In the genomic region with DNA sequence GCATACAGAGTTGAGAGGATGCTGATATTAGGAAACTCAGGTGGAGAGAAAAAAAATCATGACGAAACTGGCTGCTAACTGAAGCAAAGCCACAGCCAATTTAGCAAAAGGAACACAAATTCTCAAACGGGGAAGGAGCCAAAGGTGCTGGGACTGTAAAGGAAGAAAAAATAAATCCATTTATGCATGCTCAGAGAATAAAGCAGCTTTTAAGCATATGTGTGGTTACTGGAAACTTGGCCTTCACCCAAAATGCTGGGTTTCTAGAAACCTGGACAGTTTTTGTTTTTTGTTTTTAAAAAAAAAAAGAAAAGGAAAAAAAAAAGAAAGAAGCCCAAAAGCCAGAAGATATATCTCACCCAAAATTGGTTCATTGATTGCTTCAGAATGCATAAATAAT, we compare ENCODE assay signal across 21 cellular contexts. TPM values are rescaled to one million over a fixed set of nuclear protein-coding genes. Genes with fewer than 3 reads are reported as not detected.
DNase-seq lines count a peak whose midpoint lies in the region; ATAC-seq and TF ChIP-seq lines count a peak whose summit lies in the region.
"Had no signal": no experiment of that assay in that cellular context is flagged by ENCODE, and none has a peak within 500 bp of the region (broad histone marks: within the 10 kb centered on the region; RNA-seq: fewer than 3 reads in every experiment).

No MANE protein-coding gene starts in this region.

- no peak overlapping the region for H3K4me3 ChIP-seq in BLaER1
- no peak overlapping the region for H3K4me3 ChIP-seq in Jurkat, Clone E6-1 (ENCODE audit: low read length)
- H3K4me3 ChIP-seq: body of pancreas had no signal

- 0 out of 2 replicates have a peak overlapping the region, but pooled peaks have one; percentile 11 for H3K4me2 ChIP-seq in BLaER1

- no peaks in the 10 kb centered on the region for H3K27me3 Mint-ChIP-seq in activated T-helper 17 cell treated with anti-CD3 and anti-CD28 coated beads, Interleukin-2, amount 50 U/mL, for 72 hours
- H3K27me3 Mint-ChIP-seq in mesothelial cell of epicardium (ENCODE audit: low read depth), result no peaks in the 10 kb centered on the region
- H3K27me3 Mint-ChIP-seq in immature natural killer cell (ENCODE audit: low read depth in 3 of 3), result peaks cover 6 to 9% (median 6%) of the 10 kb centered on the region in 3 donors
- H3K27me3 Mint-ChIP-seq: IgD-negative memory B cell had no signal

- peak; percentile 43 for DNase-seq in Jurkat, Clone E6-1 (ENCODE audit: low read depth, low spot score)
- DNase-seq in mesothelial cell of epicardium (ENCODE audit: low spot score in 2 of 2, unreplicated experiment in 2 of 2), result no peak
- DNase-seq in T1000 (lab: John Stamatoyannopoulos, UW), result no peak
- DNase-seq in immature natural killer cell, result no peak
- no peak for DNase-seq in activated effector memory CD4-positive, alpha-beta T cell treated with Interleukin-2 at 50 U/mL for 16 hours
- DNase-seq: activated CD4-positive, alpha-beta T cell treated with anti-CD3 and anti-CD28 coated beads, Interleukin-2, amount 50 U/mL, for 48 hours; activated CD4-positive, CD25-positive, alpha-beta regulatory T cell; body of pancreas; DMS 273 treated with DMSO at 0.1 percent for 48 hours; effector CD4-positive, alpha-beta T cell; NCI-H1417; NCI-H526; right cardiac atrium; stimulated activated CD4-positive, alpha-beta T cell treated with anti-CD3 and anti-CD28 coated beads, Interleukin-4, amount 100 ng/mL, for 1 hour; T-helper 9 cell had no signal

- no peaks in the 10 kb centered on the region for H3K36me3 ChIP-seq in BLaER1

- H4K20me1 ChIP-seq in BLaER1, result no peaks in the 10 kb centered on the region

- H3K9me3 ChIP-seq in BLaER1, result no peaks in the 10 kb centered on the region
- H3K9me3 ChIP-seq: body of pancreas had no signal

- peak overlapping the region; percentile 20 for H3K27ac Mint-ChIP-seq in activated T-helper 17 cell treated with anti-CD3 and anti-CD28 coated beads, Interleukin-2, amount 50 U/mL, for 72 hours
- H3K27ac Mint-ChIP-seq in mesothelial cell of epicardium (peak overlapping the region; percentile 26), immature natural killer cell (peak overlapping the region in 1 of 6 donors; percentile 26)

- no peaks in the 10 kb centered on the region for H3K9me3 Mint-ChIP-seq in activated T-helper 17 cell treated with anti-CD3 and anti-CD28 coated beads, Interleukin-2, amount 50 U/mL, for 72 hours
- H3K9me3 Mint-ChIP-seq in mesothelial cell of epicardium, result no peaks in the 10 kb centered on the region
- no peaks in the 10 kb centered on the region for H3K9me3 Mint-ChIP-seq in immature natural killer cell
- H3K9me3 Mint-ChIP-seq: IgD-negative memory B cell had no signal

- H3K27me3 ChIP-seq in BLaER1, result peaks cover 6% of the 10 kb centered on the region; the same call in 1 of the 2 replicates
- H3K27me3 ChIP-seq: body of pancreas had no signal

- TF ChIP-seq CTCF in mesothelial cell of epicardium (IDR thresholded peaks at IDR 0.05; ENCODE audit: unreplicated experiment), result no peak

- H3K36me3 Mint-ChIP-seq in activated T-helper 17 cell treated with anti-CD3 and anti-CD28 coated beads, Interleukin-2, amount 50 U/mL, for 72 hours (ENCODE audit: low read depth), result no peaks in the 10 kb centered on the region
- H3K36me3 Mint-ChIP-seq in mesothelial cell of epicardium (peaks cover 3% of the 10 kb centered on the region), immature natural killer cell (no peaks in the 10 kb centered on the region)
- H3K36me3 Mint-ChIP-seq: IgD-negative memory B cell had no signal

- H3K27ac ChIP-seq in BLaER1, result no peak overlapping the region
- H3K27ac ChIP-seq: body of pancreas, parathyroid adenoma had no signal

- H3K4me1 Mint-ChIP-seq in activated T-helper 17 cell treated with anti-CD3 and anti-CD28 coated beads, Interleukin-2, amount 50 U/mL, for 72 hours, result no peaks in the 10 kb centered on the region
- H3K4me1 Mint-ChIP-seq in mesothelial cell of epicardium (peaks cover 35% of the 10 kb centered on the region), immature natural killer cell (peaks cover 2 to 6% of the 10 kb centered on the region in 2 donors)

- no peak overlapping the region for H3K9ac ChIP-seq in BLaER1
- H3K9ac ChIP-seq: parathyroid adenoma had no signal

- no peak overlapping the region for H3K4me3 Mint-ChIP-seq in activated T-helper 17 cell treated with anti-CD3 and anti-CD28 coated beads, Interleukin-2, amount 50 U/mL, for 72 hours
- H3K4me3 Mint-ChIP-seq in mesothelial cell of epicardium (no peak overlapping the region), immature natural killer cell (no peak overlapping the region)
- H3K4me3 Mint-ChIP-seq: IgD-negative memory B cell had no signal

- ATAC-seq in activated T-helper 17 cell treated with anti-CD3 and anti-CD28 coated beads, Interleukin-2, amount 50 U/mL, for 72 hours (replicated peaks), result no peak
- ATAC-seq: body of pancreas, left lobe of liver, right cardiac atrium, SK-N-SH treated with all-trans-retinoic acid at 6 μM for 48 hours had no signal

- H3K4me1 ChIP-seq in BLaER1, result peaks cover 23% of the 10 kb centered on the region; the same call in 1 of the 2 replicates
- H3K4me1 ChIP-seq: parathyroid adenoma had no signal

RNA-seq across cellular contexts. Expression of a gene that starts 8.1 kb away (rescaled TPM):
- 2.1 TPM for polyA plus RNA-seq in Jurkat, Clone E6-1 (2012; ENCODE audit: insufficient read depth, insufficient read length)
- 10 to 100 TPM in 1 of 2 donors, 1 to 10 TPM in 1; 4.0 to 29.1 TPM for total RNA-seq in activated T-helper 17 cell treated with anti-CD3 and anti-CD28 coated beads, Interleukin-2, amount 50 U/mL, for 72 hours
- total RNA-seq in mesothelial cell of epicardium, result 25.5 to 28.2 TPM (median 27.5 TPM) in 3 replicates
- polyA plus RNA-seq in immature natural killer cell, result 1 to 10 TPM in 2 of 3 donors, under 1 TPM in 1; 0.22 to 1.4 (median 1.0) TPM
